ENCODE assay signal across 5 cellular contexts in the genomic region with DNA sequence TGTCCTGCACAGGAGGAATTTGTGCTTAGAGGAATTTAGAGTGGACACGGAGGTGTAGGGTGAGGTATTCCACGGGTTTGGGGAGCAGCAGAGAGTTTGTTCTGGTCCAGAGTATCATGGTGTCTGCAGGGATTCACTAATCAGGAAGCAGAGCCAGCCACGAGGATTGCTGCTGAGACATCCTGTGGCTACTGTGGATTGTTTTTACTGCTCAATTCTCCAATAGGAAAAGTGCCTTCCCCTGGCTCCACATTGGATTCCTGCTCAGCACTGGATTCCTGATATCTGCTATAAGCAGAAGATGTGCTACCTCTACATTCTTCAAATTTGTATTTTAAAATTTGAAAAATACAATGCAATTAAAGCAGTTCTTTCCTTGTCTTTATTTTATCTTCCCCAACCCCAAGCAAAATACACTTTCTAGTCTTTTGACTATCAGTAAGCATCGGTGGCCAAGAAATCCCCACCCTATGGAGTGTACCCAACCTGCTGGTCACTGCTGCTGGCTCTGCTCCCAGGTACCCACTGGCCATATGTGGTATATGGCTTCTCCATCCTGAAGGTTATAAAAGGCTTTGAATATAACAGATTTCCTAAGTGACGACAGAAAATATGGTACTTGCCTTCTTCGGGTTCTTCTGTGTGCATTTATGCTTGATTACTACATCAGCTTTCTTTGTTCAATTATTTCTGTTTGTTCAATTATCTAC.
"Had no signal": no experiment of that assay in that cellular context is flagged by ENCODE, and none has a peak within 500 bp of the region (broad histone marks: within the 10 kb centered on the region; RNA-seq: fewer than 3 reads in every experiment).

No MANE protein-coding gene starts in this region.

- DNase-seq: IMR-90, KBM-7 had no signal

- H3K4me3 Mint-ChIP-seq: IgD-negative memory B cell had no signal

- H3K27ac Mint-ChIP-seq: IgD-negative memory B cell had no signal

- ATAC-seq: HepG2, K562 had no signal

- H3K36me3 Mint-ChIP-seq: IgD-negative memory B cell had no signal

- H3K4me1 Mint-ChIP-seq: IgD-negative memory B cell had no signal

- H3K27me3 Mint-ChIP-seq: IgD-negative memory B cell had no signal
